19 cellular contexts compared by ENCODE assay signal in the genomic region with DNA sequence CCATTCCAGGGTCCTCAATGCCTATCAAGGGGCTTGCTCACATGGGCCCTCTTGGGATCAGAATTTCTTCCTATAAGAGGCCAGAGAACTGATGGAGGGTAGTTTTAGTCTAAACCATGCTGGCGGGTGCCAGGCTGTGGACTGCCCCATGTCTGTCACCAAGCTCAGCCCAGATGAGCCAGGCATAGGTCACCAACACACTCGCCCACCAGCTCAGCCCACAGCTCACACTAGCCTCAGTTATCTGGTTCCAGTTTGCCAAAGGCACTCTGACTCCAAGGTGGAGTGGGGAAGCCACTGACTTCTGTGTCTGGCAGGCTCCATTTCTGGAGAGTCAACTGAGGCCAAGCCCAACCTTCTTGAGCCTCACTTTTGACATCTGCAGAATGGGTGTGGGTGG. TPM values are rescaled to one million over a fixed set of nuclear protein-coding genes. Genes with fewer than 3 reads are reported as not detected.
"Had no signal": no experiment of that assay in that cellular context is flagged by ENCODE, and none has a peak within 500 bp of the region (broad histone marks: within the 10 kb centered on the region; RNA-seq: fewer than 3 reads in every experiment).

No MANE protein-coding gene starts in this region.

- H3K9me3 ChIP-seq: mucosa of descending colon, neutrophil, suprapubic skin, transverse colon had no signal

- H3K4me3 ChIP-seq: hepatocyte, mucosa of descending colon, smooth muscle cell, suprapubic skin, transverse colon had no signal

- H3K27ac ChIP-seq: foreskin keratinocyte, hepatocyte, neutrophil, suprapubic skin, transverse colon had no signal

- DNase-seq: dermis blood vessel endothelial cell; effector CD4-positive, alpha-beta T cell; endodermal cell; erythroblast; foreskin keratinocyte; kidney; left colon; mammary epithelial cell; mucosa of descending colon; stimulated activated CD4-positive, alpha-beta T cell treated with anti-CD3 and anti-CD28 coated beads, Interleukin-4, amount 100 ng/mL, for 1 hour; stimulated activated CD8-positive, alpha-beta memory T cell treated with anti-CD3 and anti-CD28 coated beads, Interleukin-4, amount 100 ng/mL, for 48 hours; stimulated activated naive CD8-positive, alpha-beta T cell treated with anti-CD3 and anti-CD28 coated beads, Interleukin-15, Interleukin-2, amounts not matched to agents 100 U/mL and 50 U/mL, for 24 hours; transverse colon had no signal

- H3K36me3 ChIP-seq: neutrophil, suprapubic skin, transverse colon had no signal

- ATAC-seq: foreskin keratinocyte; left colon; mucosa of descending colon; naive thymus-derived CD8-positive, alpha-beta T cell; stimulated activated effector memory CD8-positive, alpha-beta T cell treated with anti-CD3 and anti-CD28 coated beads, Interleukin-12 subunit alpha, Interleukin-12 subunit beta, amount 100 ng/mL, for 72 hours; stimulated activated naive CD8-positive, alpha-beta T cell treated with anti-CD3 and anti-CD28 coated beads, Interleukin-15, Interleukin-2, amounts not matched to agents 100 U/mL and 50 U/mL, for 24 hours had no signal

- H3K27me3 ChIP-seq: hepatocyte, neutrophil, suprapubic skin, transverse colon had no signal

RNA-seq across cellular contexts. Expression of a gene that starts 50.7 kb away (rescaled TPM):
- total RNA-seq: dermis blood vessel endothelial cell; naive thymus-derived CD8-positive, alpha-beta T cell had no signal
